ENCODE assay signal across 8 cellular contexts in the genomic region with DNA sequence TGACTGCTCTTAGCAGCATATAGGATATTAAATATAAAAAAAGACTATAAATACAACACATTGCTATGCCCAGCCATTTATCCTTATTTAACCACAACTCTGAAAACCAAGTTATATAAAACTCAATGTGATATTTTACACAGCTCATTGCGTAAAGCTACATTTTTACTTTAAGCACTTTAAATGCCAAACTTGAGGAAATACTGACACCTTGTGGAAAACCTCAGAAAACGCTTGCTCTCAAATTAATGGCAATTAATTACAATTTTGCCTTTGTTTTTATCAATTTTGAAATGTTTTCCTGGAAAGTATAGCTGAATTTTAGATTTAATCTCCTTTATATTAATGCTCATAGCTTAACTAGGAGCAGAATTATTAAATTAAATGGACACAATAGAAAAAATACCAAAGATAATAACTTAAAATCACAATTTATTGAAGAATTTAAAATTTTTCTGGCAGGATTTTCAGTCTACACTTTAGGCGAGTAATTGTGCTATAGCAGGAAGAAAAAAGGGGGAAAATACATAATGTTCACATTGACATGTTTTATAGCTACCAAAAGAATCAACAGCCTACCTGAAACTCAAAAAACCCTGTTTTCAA. TPM values are rescaled to one million over a fixed set of nuclear protein-coding genes. Genes with fewer than 3 reads are reported as not detected.
DNase-seq lines count a peak whose midpoint lies in the region; ATAC-seq, FAIRE-seq and TF ChIP-seq lines count a peak whose summit lies in the region.

No MANE protein-coding gene starts in this region.

- ATAC-seq in HG03469 (IDR thresholded peaks at IDR 0.05; ENCODE audit: unreplicated experiment) (no peak), omental fat pad (ENCODE audit: low FRiP score) (no peak)

- H3K4me3 ChIP-seq in AG04449 (ENCODE audit: low read depth, low read length) (no peak overlapping the region), GM12875 (ENCODE audit: low read depth, low read length) (no peak overlapping the region)

- POLR2A ChIA-PET in AG04449 (lab: Yijun Ruan, JAX) = no interaction called here

- TF ChIP-seq CTCF in AG04449 (IDR thresholded peaks at IDR 0.05; ENCODE audit: insufficient read depth, low read length, missing control alignments) (peak; percentile 33), GM12875 (IDR thresholded peaks at IDR 0.05; ENCODE audit: borderline replicate concordance, insufficient read depth, low read depth, low read length) (peak; percentile 16; the same call in 1 of the 2 replicates), omental fat pad (IDR thresholded peaks at IDR 0.05) (no peak)

- CTCF ChIA-PET in AG04449 (lab: Yijun Ruan, JAX) = interaction anchor here (0.6 to 3.1 kb wide), 34 partner anchors 9 to 1926 kb away, joined by 3 to 33 read pairs (median 4); no protein-coding TSS in a partner anchor

- peak; percentile 1 for DNase-seq in AG04449 (ENCODE audit: low read depth, low spot score)
- DNase-seq in iris pigment epithelial cell (ENCODE audit: low read depth) = peak; percentile 38
- DNase-seq in activated CD4-positive, alpha-beta T cell treated with anti-CD3 and anti-CD28 coated beads for 4 hours = no peak
- no peak for DNase-seq in omental fat pad (ENCODE audit: low spot score)
- DNase-seq in NCI-H1048 (lab: John Stamatoyannopoulos, UW) = no peak

- peak; percentile 83 for FAIRE-seq in TTC549 (lab: Jason Lieb, UNC)

RNA-seq across cellular contexts. Expression of gene PLAC8L1, which starts 25.2 kb away (rescaled TPM):
- total RNA-seq in omental fat pad = not detected

RNA-seq across cellular contexts. Expression of gene LARS1, which starts 51.9 kb away (rescaled TPM):
- total RNA-seq in omental fat pad = 10 to 100 TPM; 62.7 to 92.2 (median 83.9) TPM

Comparison
In these comparisons a context has a peak if more than half of its experiments do, and no peak if none do; other contexts are left out.
1. DNase-seq: peak in AG04449 (single experiment) and iris pigment epithelial cell (single experiment); none in activated CD4-positive, alpha-beta T cell treated with anti-CD3 and anti-CD28 coated beads for 4 hours (0 of 2), omental fat pad (single experiment) and NCI-H1048 (single experiment).
2. CTCF ChIP-seq: peak in AG04449 (single experiment) and GM12875 (single experiment); none in omental fat pad (0 of 3).